Comparison of ENCODE assay signal across 1 cellular context in the genomic region with DNA sequence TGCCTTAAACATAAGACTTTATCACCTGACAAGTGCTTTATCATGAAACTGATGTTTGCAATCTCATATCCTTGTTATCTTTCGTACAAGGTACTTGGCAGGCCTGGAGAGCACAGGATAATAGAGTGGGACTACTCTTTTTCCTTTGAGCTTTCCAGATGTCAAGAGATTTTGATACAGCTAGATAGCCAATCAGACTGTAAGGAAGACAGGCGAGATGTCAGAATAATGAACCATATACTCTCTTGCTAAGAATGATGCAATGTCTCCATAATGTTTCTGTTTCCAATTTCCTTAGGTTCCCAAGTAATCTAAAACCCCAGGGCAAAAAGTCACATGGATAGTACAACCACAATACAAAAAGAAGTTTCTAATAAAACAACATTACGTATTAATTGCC.
TF ChIP-seq lines count a peak whose summit lies in the region.

No MANE protein-coding gene starts in this region.

TF ChIP-seq in IMR-90, 13 proteins besides CTCF, POLR2A, EP300 and RAD21:
- peak; percentile 17; the same call in 1 of the 2 replicates for TF ChIP-seq CEBPB (IDR thresholded peaks at IDR 0.05; ENCODE audit: low read depth, low read length)
- TF ChIP-seq CHD1 (IDR thresholded peaks at IDR 0.05; ENCODE audit: low read depth, low read length): no peak
- TF ChIP-seq MAZ (IDR thresholded peaks at IDR 0.05; ENCODE audit: borderline replicate concordance, low read depth, low read length): no peak
- TF ChIP-seq BHLHE40 (IDR thresholded peaks at IDR 0.05; ENCODE audit: low read depth, low read length): no peak
- no peak for TF ChIP-seq ELK1 (IDR thresholded peaks at IDR 0.05; ENCODE audit: borderline replicate concordance, low read depth, low read length)
